1 cellular context compared by ENCODE assay signal in genomic region chr19:54162241-54162805, GRCh38.
A peak's percentile ranks its signal among the peaks of the same experiment; 100 is the strongest.
TF ChIP-seq lines count a peak whose summit lies in the region.

No MANE protein-coding gene starts in this region.

TF ChIP-seq in WTC11, 78 proteins besides CTCF, POLR2A, EP300 and RAD21:
- TF ChIP-seq SP1 (CRISPR knock-in tag; conservative IDR thresholded peaks at IDR 0.05) (peak; percentile 61; the same call in 1 of the 2 replicates), NFATC4 (CRISPR knock-in tag; IDR thresholded peaks at IDR 0.05) (no peak)
